Comparison of ENCODE assay signal across 1 cellular context in genomic region chr19:54011507-54012211, GRCh38.
TF ChIP-seq lines count a peak whose summit lies in the region.

No MANE protein-coding gene starts in this region.

TF ChIP-seq in endothelial cell of umbilical vein, 7 proteins besides CTCF, POLR2A, EP300 and RAD21:
- TF ChIP-seq FOS (IDR thresholded peaks at IDR 0.05; ENCODE audit: borderline replicate concordance, insufficient read depth, low read length) (no peak), GATA2 (IDR thresholded peaks at IDR 0.05; ENCODE audit: insufficient read depth, insufficient read length, low read depth, low read length) (no peak), JUN (IDR thresholded peaks at IDR 0.05; ENCODE audit: borderline replicate concordance, insufficient read depth, insufficient read length, low read depth) (no peak), MYC (IDR thresholded peaks at IDR 0.05; ENCODE audit: low read depth, low read length) (no peak), EZH2 (IDR thresholded peaks at IDR 0.05; ENCODE audit: borderline replicate concordance, low read depth, low read length, severe bottlenecking) (no peak), POLR2AphosphoS5 (IDR thresholded peaks at IDR 0.05; ENCODE audit: insufficient read depth, low read depth, low read length) (no peak)
- TF ChIP-seq, protein P1, sequence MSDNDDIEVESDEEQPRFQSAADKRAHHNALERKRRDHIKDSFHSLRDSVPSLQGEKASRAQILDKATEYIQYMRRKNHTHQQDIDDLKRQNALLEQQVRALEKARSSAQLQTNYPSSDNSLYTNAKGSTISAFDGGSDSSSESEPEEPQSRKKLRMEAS (IDR thresholded peaks at IDR 0.05; ENCODE audit: insufficient read depth, insufficient read length), result no peak
